In genomic region chr1:187074445-187075045, GRCh38 we compare ENCODE assay signal across 1 cellular context.
A peak's percentile ranks its signal among the peaks of the same experiment; 100 is the strongest.
TF ChIP-seq lines count a peak whose summit lies in the region.

No MANE protein-coding gene starts in this region.

TF ChIP-seq in K562, 482 proteins besides CTCF, POLR2A, EP300 and RAD21 (continued from another document):
- TF ChIP-seq NCOA6 (IDR thresholded peaks at IDR 0.05) (no peak), FOSL1 (tag; conservative IDR thresholded peaks at IDR 0.05) (no peak), MAX (CRISPR knock-in tag; IDR thresholded peaks at IDR 0.05) (peak; percentile 46; the same call in 1 of the 2 replicates), L3MBTL2 (IDR thresholded peaks at IDR 0.05) (peak; percentile 20; the same call in 1 of the 2 replicates), TCF3 (CRISPR knock-in tag; IDR thresholded peaks at IDR 0.05) (peak; percentile 85), ZNF197 (CRISPR knock-in tag; IDR thresholded peaks at IDR 0.05; ENCODE audit: low read depth) (no peak), CBFA2T3 (IDR thresholded peaks at IDR 0.05) (peak; percentile 83), YY1 (IDR thresholded peaks at IDR 0.05; ENCODE audit: borderline replicate concordance in 1 of 3, control insufficient read depth in 1 of 3, extremely low read depth in 1 of 3, insufficient read depth in 3 of 3, insufficient read length in 1 of 3, insufficient replicate concordance in 2 of 3, low read depth in 1 of 3, low read length in 2 of 3) (no peak), ZNF277 (CRISPR knock-in tag; IDR thresholded peaks at IDR 0.05; ENCODE audit: borderline replicate concordance) (no peak), HBP1 (CRISPR knock-in tag; IDR thresholded peaks at IDR 0.05) (no peak), THRA (IDR thresholded peaks at IDR 0.05) (0 out of 2 replicates have a peak, but pooled peaks have one; percentile 19), DACH1 (IDR thresholded peaks at IDR 0.05; ENCODE audit: partially characterized antibody) (no peak)
